Comparison of ENCODE assay signal across 18 cellular contexts in the genomic region with DNA sequence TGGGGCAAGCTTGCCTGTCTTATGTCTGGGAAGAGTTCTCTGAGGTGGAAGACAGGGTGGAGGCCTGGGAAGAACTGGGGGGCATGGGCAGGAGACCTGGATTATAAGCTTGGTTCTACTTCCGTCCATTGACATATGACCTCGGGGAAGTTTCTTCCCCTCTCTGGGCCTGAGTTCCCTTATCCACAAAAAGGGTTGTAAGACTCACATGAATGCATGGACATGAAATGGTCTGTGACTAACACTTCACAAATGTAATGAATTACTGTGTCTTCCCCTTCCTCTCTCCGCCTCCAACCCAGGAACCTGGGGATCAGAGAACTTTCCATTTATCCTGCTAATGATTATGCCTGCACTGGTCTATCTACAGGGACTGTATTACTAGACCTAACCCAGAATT.
DNase-seq lines count a peak whose midpoint lies in the region; ATAC-seq and TF ChIP-seq lines count a peak whose summit lies in the region.
"Had no signal": no experiment of that assay in that cellular context is flagged by ENCODE, and none has a peak within 500 bp of the region (broad histone marks: within the 10 kb centered on the region; RNA-seq: fewer than 3 reads in every experiment).

No MANE protein-coding gene starts in this region.

- no peak overlapping the region for H2BK120ac ChIP-seq in mesenchymal stem cell (ENCODE audit: low read depth, low read length)

- H3K4me3 Mint-ChIP-seq in endodermal cell (no peak overlapping the region), endothelial cell (ENCODE audit: unreplicated experiment) (no peak overlapping the region)
- H3K4me3 Mint-ChIP-seq: CD14-positive monocyte, GM23338 had no signal

- no peak overlapping the region for H3K23ac ChIP-seq in mesenchymal stem cell (ENCODE audit: low read length in 2 of 2)

- H3K36me3 ChIP-seq in endodermal cell (ENCODE audit: control insufficient read depth, insufficient read depth, low read length) (no peaks in the 10 kb centered on the region), mesenchymal stem cell (ENCODE audit: control insufficient read depth in 1 of 2, insufficient read depth in 2 of 2, low read depth in 1 of 2, low read length in 2 of 2) (no peaks in the 10 kb centered on the region)
- H3K36me3 ChIP-seq: SJCRH30 had no signal

- no peak overlapping the region for H2BK5ac ChIP-seq in mesenchymal stem cell (ENCODE audit: low read depth, low read length, poor library complexity, severe bottlenecking)

- TF ChIP-seq POLR2A in erythroblast (IDR thresholded peaks at IDR 0.05; ENCODE audit: low read length), result no peak

- no peak overlapping the region for H2BK15ac ChIP-seq in mesenchymal stem cell (ENCODE audit: low read depth, poor library complexity, severe bottlenecking)

- no peak for ATAC-seq in GM18517 (IDR thresholded peaks at IDR 0.05; ENCODE audit: unreplicated experiment)

- H4K91ac ChIP-seq in mesenchymal stem cell (ENCODE audit: low read length), result no peak overlapping the region

- H3K4ac ChIP-seq in mesenchymal stem cell (ENCODE audit: low read depth in 1 of 2, low read length in 2 of 2), result no peak overlapping the region

- H2AFZ ChIP-seq in mesenchymal stem cell (ENCODE audit: low read depth, low read length), result no peak overlapping the region
- H2AFZ ChIP-seq: GM23338 had no signal

- H3K9ac ChIP-seq in endodermal cell (ENCODE audit: extremely low read depth, low read length, poor library complexity, severe bottlenecking), result no peak overlapping the region
- H3K9ac ChIP-seq in mesenchymal stem cell (ENCODE audit: low read length), result no peak overlapping the region

- no peak overlapping the region for H3K4me2 ChIP-seq in mesenchymal stem cell (ENCODE audit: low read length, poor library complexity, severe bottlenecking)
- H3K4me2 ChIP-seq: GM23338 had no signal

- H3K4me3 ChIP-seq in endodermal cell (ENCODE audit: low read length) (peak overlapping the region; percentile 28), mesenchymal stem cell (ENCODE audit: insufficient read depth in 1 of 2, low read depth in 1 of 2, low read length in 2 of 2) (no peak overlapping the region)
- H3K4me3 ChIP-seq: GM23338, SJCRH30 had no signal

- H3K4me1 ChIP-seq in endodermal cell (ENCODE audit: control insufficient read depth, insufficient read depth, low read length), result peaks cover 11% of the 10 kb centered on the region
- H3K4me1 ChIP-seq in mesenchymal stem cell (ENCODE audit: control insufficient read depth, insufficient read depth, low read depth, low read length), result peaks cover 2% of the 10 kb centered on the region

- no peaks in the 10 kb centered on the region for H3K79me1 ChIP-seq in mesenchymal stem cell (replicated peaks; ENCODE audit: low read length, poor library complexity, severe bottlenecking)

- WGBS in endodermal cell (ENCODE audit: insufficient coverage in 1 of 2, insufficient read length in 1 of 2), 2 experiments, result 92 to 100% methylated on average over 1 to 3 of the region's 3 CpGs
- WGBS in mesenchymal stem cell, result 22% methylated on average over 1 of the region's 3 CpGs

- TF ChIP-seq CTCF in endodermal cell (conservative IDR thresholded peaks at IDR 0.05) (no peak), endothelial cell (IDR thresholded peaks at IDR 0.05; ENCODE audit: unreplicated experiment) (no peak)

- H3K9me3 Mint-ChIP-seq in endodermal cell (no peaks in the 10 kb centered on the region), endothelial cell (ENCODE audit: unreplicated experiment) (no peaks in the 10 kb centered on the region)
- H3K9me3 Mint-ChIP-seq: GM23338 had no signal

- H3K14ac ChIP-seq in mesenchymal stem cell (ENCODE audit: low read length in 2 of 2), result no peak overlapping the region

- H3K27ac ChIP-seq in endodermal cell (ENCODE audit: low read depth, low read length) (no peak overlapping the region), mesenchymal stem cell (ENCODE audit: low read length, poor library complexity, severe bottlenecking) (no peak overlapping the region)
- H3K27ac ChIP-seq: SJCRH30 had no signal

- no peaks in the 10 kb centered on the region for H3K36me3 Mint-ChIP-seq in endodermal cell (ENCODE audit: low read depth)
- no peaks in the 10 kb centered on the region for H3K36me3 Mint-ChIP-seq in endothelial cell (ENCODE audit: low read depth, unreplicated experiment)
- H3K36me3 Mint-ChIP-seq: CD14-positive monocyte had no signal

- H3K9me3 ChIP-seq in endodermal cell (ENCODE audit: control insufficient read depth, low read length) (no peaks in the 10 kb centered on the region), mesenchymal stem cell (ENCODE audit: control insufficient read depth, low read length) (no peaks in the 10 kb centered on the region)
- H3K9me3 ChIP-seq: SJCRH30 had no signal

- H3K4me1 Mint-ChIP-seq in endodermal cell (no peaks in the 10 kb centered on the region), endothelial cell (ENCODE audit: unreplicated experiment) (no peaks in the 10 kb centered on the region)
- H3K4me1 Mint-ChIP-seq: CD14-positive monocyte, GM23338 had no signal

- DNase-seq in AG08395 (ENCODE audit: low spot score), result peak; percentile 34
- peak; percentile 58 for DNase-seq in M059J (ENCODE audit: low read depth)
- DNase-seq in endodermal cell, result no peak
- DNase-seq in mesenchymal stem cell, result peak; percentile 81
- DNase-seq in endothelial cell (ENCODE audit: low spot score), result no peak
- no peak for DNase-seq in erythroblast (lab: John Stamatoyannopoulos, UW)
- no peak for DNase-seq in SK-N-DZ (ENCODE audit: low spot score)
- DNase-seq: 8988T, COR-L47, DMS153, NCI-H1417, NCI-H187 treated with DMSO at 0.1 percent for 48 hours, NCI-H345, NCI-H69 had no signal

- H4K8ac ChIP-seq in mesenchymal stem cell (ENCODE audit: low read length), result no peak overlapping the region

- peaks cover 31% of the 10 kb centered on the region for H3K27me3 ChIP-seq in endodermal cell (ENCODE audit: control insufficient read depth, insufficient read depth, low read length, poor library complexity, severe bottlenecking)
- H3K27me3 ChIP-seq in mesenchymal stem cell (ENCODE audit: control insufficient read depth in 1 of 2, insufficient read depth in 1 of 2, low read length in 2 of 2), result peaks cover 38 to 43% of the 10 kb centered on the region in 2 experiments
- H3K27me3 ChIP-seq: SJCRH30 had no signal

- H3K27ac Mint-ChIP-seq in endodermal cell (no peak overlapping the region), endothelial cell (ENCODE audit: unreplicated experiment) (no peak overlapping the region)
- H3K27ac Mint-ChIP-seq: CD14-positive monocyte, GM23338 had no signal

- H3K18ac ChIP-seq in mesenchymal stem cell (ENCODE audit: low read depth in 1 of 2, low read length in 2 of 2), result no peak overlapping the region

- H2BK12ac ChIP-seq in mesenchymal stem cell (ENCODE audit: low read length in 2 of 2), result no peak overlapping the region

- no peak overlapping the region for H2AK5ac ChIP-seq in mesenchymal stem cell (ENCODE audit: low read length, severe bottlenecking)

- peaks cover 28% of the 10 kb centered on the region for H3K27me3 Mint-ChIP-seq in endodermal cell (ENCODE audit: insufficient read depth)
- H3K27me3 Mint-ChIP-seq in endothelial cell (ENCODE audit: unreplicated experiment), result peaks cover 1% of the 10 kb centered on the region

Comparison
In these comparisons a context has a peak if more than half of its experiments do, and no peak if none do; other contexts are left out.
1. DNase-seq: peak in AG08395 (single experiment), M059J (single experiment) and mesenchymal stem cell (single experiment); none in endodermal cell (single experiment), endothelial cell (single experiment), erythroblast (0 of 2) and SK-N-DZ (single experiment).